ENCODE assay signal across 19 cellular contexts in genomic region chr14:67417633-67418032, GRCh38. TPM values are rescaled to one million over a fixed set of nuclear protein-coding genes. Genes with fewer than 3 reads are reported as not detected.
DNase-seq lines count a peak whose midpoint lies in the region; ATAC-seq and TF ChIP-seq lines count a peak whose summit lies in the region.
"Had no signal": no experiment of that assay in that cellular context is flagged by ENCODE, and none has a peak within 500 bp of the region (broad histone marks: within the 10 kb centered on the region; RNA-seq: fewer than 3 reads in every experiment).

No MANE protein-coding gene starts in this region.

- H3K79me2 ChIP-seq in GM23248 (ENCODE audit: insufficient read depth): no peaks in the 10 kb centered on the region

- no peak overlapping the region for H3K27ac Mint-ChIP-seq in endodermal cell
- H3K27ac Mint-ChIP-seq: GM23338 had no signal

- no peak for TF ChIP-seq CTCF in fibroblast of pulmonary artery (IDR thresholded peaks at IDR 0.05; ENCODE audit: low read length, missing control alignments)
- TF ChIP-seq CTCF in BE2C (IDR thresholded peaks at IDR 0.05; ENCODE audit: low read depth, low read length): no peak
- no peak for TF ChIP-seq CTCF in endodermal cell (conservative IDR thresholded peaks at IDR 0.05)

- no peak overlapping the region for H2AFZ ChIP-seq in GM23248
- H2AFZ ChIP-seq: GM23338 had no signal

- no peaks in the 10 kb centered on the region for H4K20me1 ChIP-seq in GM23248 (ENCODE audit: insufficient read depth)

- H3K9ac ChIP-seq in GM23248 (no peak overlapping the region), adipocyte (ENCODE audit: low read length) (no peak overlapping the region), endodermal cell (ENCODE audit: extremely low read depth, low read length, poor library complexity, severe bottlenecking) (no peak overlapping the region)
- H3K9ac ChIP-seq: KMS-11 had no signal

- H3F3A ChIP-seq in GM23248 (ENCODE audit: insufficient read depth): peaks cover 14% of the 10 kb centered on the region

- H3K27ac ChIP-seq in GM23248: no peak overlapping the region
- H3K27ac ChIP-seq in endodermal cell (ENCODE audit: low read depth, low read length): no peak overlapping the region
- H3K27ac ChIP-seq: KMS-11 had no signal

- H3K4me3 ChIP-seq in GM23248 (no peak overlapping the region), adipocyte (ENCODE audit: low read length) (no peak overlapping the region), fibroblast of pulmonary artery (replicated peaks; ENCODE audit: low read depth, low read length) (no peak overlapping the region), BE2C (ENCODE audit: low read depth, low read length) (no peak overlapping the region), endodermal cell (ENCODE audit: low read length) (no peak overlapping the region)
- H3K4me3 ChIP-seq: GM23338 had no signal

- ATAC-seq in HG03108 (IDR thresholded peaks at IDR 0.05; ENCODE audit: unreplicated experiment): no peak
- ATAC-seq: GM23338, HepG2 had no signal

- H3K4me1 ChIP-seq in GM23248 (ENCODE audit: insufficient read depth): peaks cover 21% of the 10 kb centered on the region
- no peaks in the 10 kb centered on the region for H3K4me1 ChIP-seq in adipocyte (ENCODE audit: control insufficient read depth, insufficient read depth, low read length)
- no peaks in the 10 kb centered on the region for H3K4me1 ChIP-seq in BE2C
- H3K4me1 ChIP-seq in endodermal cell (ENCODE audit: control insufficient read depth, insufficient read depth, low read length): no peaks in the 10 kb centered on the region

- H3K4me2 ChIP-seq in GM23248 (ENCODE audit: unreplicated experiment): no peak overlapping the region
- H3K4me2 ChIP-seq: GM23338, KMS-11 had no signal

- H3K9me3 ChIP-seq in GM23248 (ENCODE audit: low read depth) (no peaks in the 10 kb centered on the region), adipocyte (ENCODE audit: control insufficient read depth, low read length) (no peaks in the 10 kb centered on the region), BE2C (no peaks in the 10 kb centered on the region), endodermal cell (ENCODE audit: control insufficient read depth, low read length) (no peaks in the 10 kb centered on the region)

- no peaks in the 10 kb centered on the region for H3K36me3 ChIP-seq in GM23248 (ENCODE audit: low read depth)
- H3K36me3 ChIP-seq in adipocyte (ENCODE audit: control insufficient read depth, insufficient read depth, low read length, severe bottlenecking): no peaks in the 10 kb centered on the region
- no peaks in the 10 kb centered on the region for H3K36me3 ChIP-seq in BE2C
- no peaks in the 10 kb centered on the region for H3K36me3 ChIP-seq in endodermal cell (ENCODE audit: control insufficient read depth, insufficient read depth, low read length)

- no peaks in the 10 kb centered on the region for H3K36me3 Mint-ChIP-seq in endodermal cell (ENCODE audit: low read depth)

- 67 to 72% methylated on average over 3 of the region's 3 CpGs for WGBS in GM23248 (ENCODE audit: low coverage in 1 of 2, low lambda C conversion rate in 2 of 2, missing lambda C conversion rate in 2 of 2), 2 experiments
- 95 to 100% methylated on average over 1 to 3 of the region's 3 CpGs for WGBS in endodermal cell (ENCODE audit: insufficient coverage in 1 of 2, insufficient read length in 1 of 2), 2 experiments

- peaks cover 8% of the 10 kb centered on the region for H3K4me1 Mint-ChIP-seq in endodermal cell
- H3K4me1 Mint-ChIP-seq: GM23338 had no signal

- intact Hi-C loops in posterior vena cava (cut with DNase I): no loop called here

- DNase-seq in GM23248: peak; percentile 20
- peak; percentile 18 for DNase-seq in adipocyte (ENCODE audit: low read depth)
- DNase-seq in fibroblast of pulmonary artery (ENCODE audit: low read depth): peak; percentile 46
- peak; percentile 9 for DNase-seq in posterior vena cava (ENCODE audit: low spot score)
- no peak for DNase-seq in RKO (ENCODE audit: low spot score)
- no peak for DNase-seq in BE2C
- no peak for DNase-seq in endodermal cell
- DNase-seq: C1 segment of cervical spinal cord, DMS79 treated with DMSO at 0.1 percent for 48 hours, NCI-H1048, NCI-H1436 treated with DMSO at 0.1 percent for 48 hours, NCI-H2029 treated with DMSO at 0.1 percent for 48 hours, NCI-H2171 treated with DMSO at 0.1 percent for 48 hours, NCI-H774 had no signal

- in situ Hi-C loops in GM23248 (cut with MboI): no loop called here

- peaks cover 2% of the 10 kb centered on the region for H3K27me3 Mint-ChIP-seq in endodermal cell (ENCODE audit: insufficient read depth)

- no peaks in the 10 kb centered on the region for H3K9me3 Mint-ChIP-seq in endodermal cell
- H3K9me3 Mint-ChIP-seq: GM23338 had no signal

- H3K4me3 Mint-ChIP-seq in endodermal cell: no peak overlapping the region
- H3K4me3 Mint-ChIP-seq: GM23338 had no signal

- no peaks in the 10 kb centered on the region for H3K27me3 ChIP-seq in GM23248 (replicated peaks; ENCODE audit: insufficient read depth)
- H3K27me3 ChIP-seq in adipocyte (replicated peaks; ENCODE audit: control insufficient read depth, insufficient read depth, low read length): no peaks in the 10 kb centered on the region
- H3K27me3 ChIP-seq in BE2C: no peaks in the 10 kb centered on the region
- H3K27me3 ChIP-seq in endodermal cell (ENCODE audit: control insufficient read depth, insufficient read depth, low read length, poor library complexity, severe bottlenecking): no peaks in the 10 kb centered on the region

- H3K9me2 ChIP-seq in GM23248 (ENCODE audit: insufficient read depth): no peaks in the 10 kb centered on the region

RNA-seq across cellular contexts. Expression of gene PLEK2, which starts 5.7 kb away (rescaled TPM):
- 10.8 and 12.4 TPM in 2 replicates for total RNA-seq in GM23248 (2014; rRNA removed; shearing (Covaris generic))
- polyA plus RNA-seq in GM23248 (2016; fragmentation: Nextera tagmentation; extraction: Ambion mirVana): 11.4 and 11.5 TPM in 2 replicates
- 1 to 10 TPM; 1.2 to 2.0 TPM for total RNA-seq in posterior vena cava
- polyA plus RNA-seq in BE2C (2012; ENCODE audit: insufficient read depth, insufficient read length, low read depth): not detected
- total RNA-seq in endodermal cell: 1 to 10 TPM; 1.6 to 2.0 TPM
- not detected for polyA plus RNA-seq in endodermal cell (2013, experiment 1 of 2)
- 0.46 TPM for polyA plus RNA-seq in endodermal cell (2013, experiment 2 of 2)
- total RNA-seq: M059J had no signal

RNA-seq across cellular contexts. Expression of gene EIF2S1, which starts 57.5 kb away (rescaled TPM):
- total RNA-seq in GM23248 (2014; rRNA removed; shearing (Covaris generic)): 232 and 273 TPM in 2 replicates
- polyA plus RNA-seq in GM23248 (2016; fragmentation: Nextera tagmentation; extraction: Ambion mirVana): 218 and 222 TPM in 2 replicates
- total RNA-seq in posterior vena cava (10 to 100 TPM; 55.5 to 56.3 TPM), endodermal cell (100 to 1,000 TPM; 114 to 136 TPM)
- polyA plus RNA-seq in BE2C (2012; ENCODE audit: insufficient read depth, insufficient read length, low read depth): 248 TPM
- 88.9 TPM for polyA plus RNA-seq in endodermal cell (2013, experiment 1 of 2)
- 85.0 TPM for polyA plus RNA-seq in endodermal cell (2013, experiment 2 of 2)

RNA-seq across cellular contexts. Expression of gene ATP6V1D, which starts 58.0 kb away (rescaled TPM):
- 128 and 129 TPM in 2 replicates for total RNA-seq in GM23248 (2014; rRNA removed; shearing (Covaris generic))
- polyA plus RNA-seq in GM23248 (2016; fragmentation: Nextera tagmentation; extraction: Ambion mirVana): 191 and 192 TPM in 2 replicates
- 10 to 100 TPM; 48.9 to 56.0 TPM for total RNA-seq in posterior vena cava
- 135 TPM for polyA plus RNA-seq in BE2C (2012; ENCODE audit: insufficient read depth, insufficient read length, low read depth)
- 100 to 1,000 TPM in 1 of 2 donors, 10 to 100 TPM in 1; 82.2 to 108 TPM for total RNA-seq in endodermal cell
- polyA plus RNA-seq in endodermal cell (2013, experiment 1 of 2): 78.9 TPM
- 75.6 TPM for polyA plus RNA-seq in endodermal cell (2013, experiment 2 of 2)

Comparison
In these comparisons a context has a peak if more than half of its experiments do, and no peak if none do; other contexts are left out.
1. DNase-seq: peak in GM23248 (single experiment), adipocyte (single experiment), fibroblast of pulmonary artery (single experiment) and posterior vena cava (single experiment); none in RKO (single experiment), BE2C (single experiment) and endodermal cell (single experiment).